9 cellular contexts compared by ENCODE assay signal in genomic region chr15:52252781-52253180, GRCh38. TPM values are rescaled to one million over a fixed set of nuclear protein-coding genes. Genes with fewer than 3 reads are reported as not detected.
DNase-seq lines count a peak whose midpoint lies in the region; ATAC-seq and TF ChIP-seq lines count a peak whose summit lies in the region.
"Had no signal": no experiment of that assay in that cellular context is flagged by ENCODE, and none has a peak within 500 bp of the region (broad histone marks: within the 10 kb centered on the region; RNA-seq: fewer than 3 reads in every experiment).

No MANE protein-coding gene starts in this region.

- DNase-seq in HCEC 1CT, result peak; percentile 95
- DNase-seq in fibroblast of peridontal ligament (ENCODE audit: extremely low read depth), result peak; percentile 94
- DNase-seq in stimulated activated naive CD8-positive, alpha-beta T cell treated with anti-CD3 and anti-CD28 coated beads, Interleukin-15, Interleukin-2, amounts not matched to agents 100 U/mL and 50 U/mL, for 24 hours, result no peak
- DNase-seq in Right ventricle myocardium superior, result no peak
- no peak for DNase-seq in amygdala (lab: John Stamatoyannopoulos, UW)
- DNase-seq: NCI-H524; stimulated activated CD4-positive, alpha-beta T cell treated with anti-CD3 and anti-CD28 coated beads, Interleukin-1b, Interleukin-23, amount 100 ng/mL, for 48 hours had no signal

- ATAC-seq in SK-N-SH treated with all-trans-retinoic acid at 6 μM for 48 hours (peak; percentile 78), Right ventricle myocardium superior (ENCODE audit: poor library complexity) (no peak), GM21447 (IDR thresholded peaks at IDR 0.05; ENCODE audit: unreplicated experiment) (no peak)
- peak; percentile 41 for ATAC-seq in stimulated activated naive CD8-positive, alpha-beta T cell treated with anti-CD3 and anti-CD28 coated beads, Interleukin-15, Interleukin-2, amounts not matched to agents 100 U/mL and 50 U/mL, for 24 hours

- intact Hi-C loops in Right ventricle myocardium superior (cut with DNase I), result no loop called here

TF ChIP-seq in SK-N-SH treated with all-trans-retinoic acid at 6 μM for 48 hours, 23 proteins besides CTCF, POLR2A, EP300 and RAD21:
- TF ChIP-seq ISL1 (CRISPR knock-in tag; IDR thresholded peaks at IDR 0.05) (0 out of 2 replicates have a peak, but pooled peaks have one; percentile 6), CSDC2 (CRISPR knock-in tag; IDR thresholded peaks at IDR 0.05) (no peak), ESRRG (CRISPR knock-in tag; IDR thresholded peaks at IDR 0.05) (no peak)

RNA-seq across cellular contexts. Expression of gene MYO5C, which starts 42.8 kb away (rescaled TPM):
- total RNA-seq in Right ventricle myocardium superior, result 2.3 TPM

Comparison
In these comparisons a context has a peak if more than half of its experiments do, and no peak if none do; other contexts are left out.
1. DNase-seq: peak in HCEC 1CT (single experiment) and fibroblast of peridontal ligament (single experiment); none in stimulated activated naive CD8-positive, alpha-beta T cell treated with anti-CD3 and anti-CD28 coated beads, Interleukin-15, Interleukin-2, amounts not matched to agents 100 U/mL and 50 U/mL, for 24 hours (single experiment), Right ventricle myocardium superior (single experiment) and amygdala (0 of 56).
2. ATAC-seq: peak in SK-N-SH treated with all-trans-retinoic acid at 6 μM for 48 hours (single experiment) and stimulated activated naive CD8-positive, alpha-beta T cell treated with anti-CD3 and anti-CD28 coated beads, Interleukin-15, Interleukin-2, amounts not matched to agents 100 U/mL and 50 U/mL, for 24 hours (single experiment); none in Right ventricle myocardium superior (single experiment) and GM21447 (single experiment).